ENCODE assay signal across 26 cellular contexts in genomic region chr12:49375406-49375805, GRCh38. TPM values are rescaled to one million over a fixed set of nuclear protein-coding genes. Genes with fewer than 3 reads are reported as not detected.
DNase-seq lines count a peak whose midpoint lies in the region; ATAC-seq, FAIRE-seq and TF ChIP-seq lines count a peak whose summit lies in the region.
"Had no signal": no experiment of that assay in that cellular context is flagged by ENCODE, and none has a peak within 500 bp of the region (broad histone marks: within the 10 kb centered on the region; RNA-seq: fewer than 3 reads in every experiment).

No MANE protein-coding gene starts in this region.

- intact Hi-C loops in sigmoid colon (cut with DNase I) = no loop called here

- peak; percentile 41 for FAIRE-seq in GM12891 (lab: Jason Lieb, UNC)
- FAIRE-seq: astrocyte, islet of Langerhans had no signal

- ATAC-seq in GM18909 (IDR thresholded peaks at IDR 0.05; ENCODE audit: poor library complexity, unreplicated experiment) (peak; percentile 59), HG03460 (IDR thresholded peaks at IDR 0.05; ENCODE audit: unreplicated experiment) (peak; percentile 72)
- peak; percentile 71 for ATAC-seq in activated T-helper 17 cell treated with anti-CD3 and anti-CD28 coated beads, Interleukin-2, amount 50 U/mL, for 72 hours (replicated peaks)
- ATAC-seq: lower lobe of right lung had no signal

- H3K27me3 Mint-ChIP-seq in activated T-helper 17 cell treated with anti-CD3 and anti-CD28 coated beads, Interleukin-2, amount 50 U/mL, for 72 hours = no peaks in the 10 kb centered on the region
- H3K27me3 Mint-ChIP-seq: CD4-positive, alpha-beta memory T cell had no signal

- H3K36me3 Mint-ChIP-seq in activated T-helper 17 cell treated with anti-CD3 and anti-CD28 coated beads, Interleukin-2, amount 50 U/mL, for 72 hours (ENCODE audit: low read depth) = no peaks in the 10 kb centered on the region

- no peak overlapping the region for H3K4me3 ChIP-seq in sigmoid colon
- H3K4me3 ChIP-seq: lower lobe of right lung, prostate gland, tibial nerve had no signal

- no peaks in the 10 kb centered on the region for H3K9me3 Mint-ChIP-seq in activated T-helper 17 cell treated with anti-CD3 and anti-CD28 coated beads, Interleukin-2, amount 50 U/mL, for 72 hours
- H3K9me3 Mint-ChIP-seq: activated naive CD4-positive, alpha-beta T cell treated with anti-CD3 and anti-CD28 coated beads for 36 hours; CD4-positive, alpha-beta memory T cell had no signal

- H3K9me3 ChIP-seq in sigmoid colon = no peaks in the 10 kb centered on the region
- H3K9me3 ChIP-seq: lower lobe of right lung, prostate gland, tibial nerve had no signal

- DNase-seq in GM12891 (ENCODE audit: insufficient read length, low spot score) = no peak
- DNase-seq in stimulated activated CD4-positive, alpha-beta T cell treated with anti-CD3 and anti-CD28 coated beads, Interleukin-4, amount 100 ng/mL, for 4 hours = no peak
- no peak for DNase-seq in sigmoid colon
- no peak for DNase-seq in RPMI8226
- DNase-seq: activated CD4-positive, alpha-beta T cell treated with anti-CD3 and anti-CD28 coated beads, Interleukin-2, amount 50 U/mL, for 4 hours; activated naive CD4-positive, alpha-beta T cell treated with anti-CD3 and anti-CD28 coated beads for 36 hours; activated T-cell treated with anti-CD3 and anti-CD28 coated beads, Interleukin-2, amount 50 U/mL, for 1 hour; CD4-positive, alpha-beta memory T cell; DMS53; foreskin melanocyte; hippocampal formation; Karpas-422; lower lobe of right lung; NCI-H1048; NCI-H1930; NCI-H526; SHP77 treated with DMSO at 0.1 percent for 48 hours; stimulated activated naive CD4-positive, alpha-beta T cell treated with Interleukin-2 at 50 U/mL for 16 hours had no signal

- no peak for TF ChIP-seq CTCF in sigmoid colon (IDR thresholded peaks at IDR 0.05)

- peak overlapping the region; percentile 0 for H3K27ac Mint-ChIP-seq in activated T-helper 17 cell treated with anti-CD3 and anti-CD28 coated beads, Interleukin-2, amount 50 U/mL, for 72 hours
- H3K27ac Mint-ChIP-seq: activated naive CD4-positive, alpha-beta T cell treated with anti-CD3 and anti-CD28 coated beads for 36 hours had no signal

- H3K4me1 Mint-ChIP-seq in activated T-helper 17 cell treated with anti-CD3 and anti-CD28 coated beads, Interleukin-2, amount 50 U/mL, for 72 hours = peaks cover 4% of the 10 kb centered on the region

- no peak overlapping the region for H3K4me3 Mint-ChIP-seq in activated T-helper 17 cell treated with anti-CD3 and anti-CD28 coated beads, Interleukin-2, amount 50 U/mL, for 72 hours
- H3K4me3 Mint-ChIP-seq: activated naive CD4-positive, alpha-beta T cell treated with anti-CD3 and anti-CD28 coated beads for 36 hours; CD4-positive, alpha-beta memory T cell had no signal

- TF ChIP-seq POLR2A in GM12891 (IDR thresholded peaks at IDR 0.05; ENCODE audit: low read depth, low read length) (no peak), sigmoid colon (IDR thresholded peaks at IDR 0.05) (no peak)

- TF ChIP-seq EP300 in sigmoid colon (IDR thresholded peaks at IDR 0.05) = no peak

- WGBS in sigmoid colon, 2 donors = 93 to 95% methylated on average over 1 of the region's 1 CpG

- no peak overlapping the region for H3K27ac ChIP-seq in sigmoid colon
- H3K27ac ChIP-seq: lower lobe of right lung, prostate gland, tibial nerve had no signal

- H3K4me1 ChIP-seq in sigmoid colon = no peaks in the 10 kb centered on the region
- H3K4me1 ChIP-seq: lower lobe of right lung, prostate gland, tibial nerve had no signal

- H3K27me3 ChIP-seq in sigmoid colon = no peaks in the 10 kb centered on the region
- H3K27me3 ChIP-seq: tibial nerve had no signal

- no peaks in the 10 kb centered on the region for H3K36me3 ChIP-seq in sigmoid colon
- H3K36me3 ChIP-seq: lower lobe of right lung, prostate gland, tibial nerve had no signal

TF ChIP-seq in GM12891, 5 proteins besides CTCF, POLR2A, EP300 and RAD21:
- TF ChIP-seq PAX5 (IDR thresholded peaks at IDR 0.05; ENCODE audit: insufficient read depth, low read length, severe bottlenecking) = no peak
- no peak for TF ChIP-seq TAF1 (IDR thresholded peaks at IDR 0.05; ENCODE audit: low read depth, low read length)
- TF ChIP-seq POLR2AphosphoS5 (IDR thresholded peaks at IDR 0.05; ENCODE audit: low read depth, low read length) = no peak
- no peak for TF ChIP-seq POU2F2 (IDR thresholded peaks at IDR 0.05; ENCODE audit: low read depth, low read length)
- no peak for TF ChIP-seq SPI1 (IDR thresholded peaks at IDR 0.05; ENCODE audit: low read depth, low read length)

RNA-seq across cellular contexts. Expression of gene SPATS2, which starts 8.1 kb away (rescaled TPM):
- 21.3 TPM for polyA plus RNA-seq in GM12891 (2012; ENCODE audit: low read depth, missing spikeins)
- 10 to 100 TPM; 15.3 to 16.9 TPM for total RNA-seq in activated T-helper 17 cell treated with anti-CD3 and anti-CD28 coated beads, Interleukin-2, amount 50 U/mL, for 72 hours
- 10 to 100 TPM; 10.3 to 32.1 (median 13.4) TPM for total RNA-seq in sigmoid colon
- 10 to 100 TPM in 2 of 3 donors, 1 to 10 TPM in 1; 6.9 to 13.8 (median 11.0) TPM for polyA plus RNA-seq in sigmoid colon

RNA-seq across cellular contexts. Expression of gene DNAJC22, which starts 28.7 kb away (rescaled TPM):
- polyA plus RNA-seq in GM12891 (2012; ENCODE audit: low read depth, missing spikeins) = 0.08 TPM
- not detected for total RNA-seq in activated T-helper 17 cell treated with anti-CD3 and anti-CD28 coated beads, Interleukin-2, amount 50 U/mL, for 72 hours
- total RNA-seq in sigmoid colon = under 1 TPM in 3 of 4 donors, not detected in 1; under 0.01 to 0.28 (median 0.16) TPM
- 10 to 100 TPM in 1 of 3 donors, 1 to 10 TPM in 2; 4.6 to 12.8 (median 7.8) TPM for polyA plus RNA-seq in sigmoid colon
- total RNA-seq: activated naive CD4-positive, alpha-beta T cell treated with anti-CD3 and anti-CD28 coated beads for 36 hours; CD4-positive, alpha-beta memory T cell; tibial nerve had no signal
- polyA plus RNA-seq: CD4-positive, alpha-beta memory T cell had no signal

RNA-seq across cellular contexts. Expression of gene C1QL4, which starts 38.4 kb away (rescaled TPM):
- polyA plus RNA-seq in GM12891 (2012; ENCODE audit: low read depth, missing spikeins) = 0.12 TPM
- not detected for total RNA-seq in activated T-helper 17 cell treated with anti-CD3 and anti-CD28 coated beads, Interleukin-2, amount 50 U/mL, for 72 hours
- total RNA-seq in sigmoid colon = not detected
- under 1 TPM in 1 of 3 donors, not detected in 2; 0.03 TPM for polyA plus RNA-seq in sigmoid colon
- total RNA-seq: activated naive CD4-positive, alpha-beta T cell treated with anti-CD3 and anti-CD28 coated beads for 36 hours; CD4-positive, alpha-beta memory T cell; epithelial cell of proximal tubule; lower lobe of right lung; tibial nerve had no signal
- polyA plus RNA-seq: CD4-positive, alpha-beta memory T cell had no signal

RNA-seq across cellular contexts. Expression of gene TROAP, which starts 52.4 kb away (rescaled TPM):
- polyA plus RNA-seq in GM12891 (2012; ENCODE audit: low read depth, missing spikeins) = 20.7 TPM
- 10 to 100 TPM; 53.9 to 56.5 TPM for total RNA-seq in activated T-helper 17 cell treated with anti-CD3 and anti-CD28 coated beads, Interleukin-2, amount 50 U/mL, for 72 hours
- under 1 TPM in 1 of 4 donors, not detected in 3; 0.36 TPM for total RNA-seq in sigmoid colon
- 10 to 100 TPM in 1 of 3 donors, 1 to 10 TPM in 2; 4.8 to 25.7 (median 5.1) TPM for polyA plus RNA-seq in sigmoid colon
